8 cellular contexts compared by ENCODE assay signal in the genomic region with DNA sequence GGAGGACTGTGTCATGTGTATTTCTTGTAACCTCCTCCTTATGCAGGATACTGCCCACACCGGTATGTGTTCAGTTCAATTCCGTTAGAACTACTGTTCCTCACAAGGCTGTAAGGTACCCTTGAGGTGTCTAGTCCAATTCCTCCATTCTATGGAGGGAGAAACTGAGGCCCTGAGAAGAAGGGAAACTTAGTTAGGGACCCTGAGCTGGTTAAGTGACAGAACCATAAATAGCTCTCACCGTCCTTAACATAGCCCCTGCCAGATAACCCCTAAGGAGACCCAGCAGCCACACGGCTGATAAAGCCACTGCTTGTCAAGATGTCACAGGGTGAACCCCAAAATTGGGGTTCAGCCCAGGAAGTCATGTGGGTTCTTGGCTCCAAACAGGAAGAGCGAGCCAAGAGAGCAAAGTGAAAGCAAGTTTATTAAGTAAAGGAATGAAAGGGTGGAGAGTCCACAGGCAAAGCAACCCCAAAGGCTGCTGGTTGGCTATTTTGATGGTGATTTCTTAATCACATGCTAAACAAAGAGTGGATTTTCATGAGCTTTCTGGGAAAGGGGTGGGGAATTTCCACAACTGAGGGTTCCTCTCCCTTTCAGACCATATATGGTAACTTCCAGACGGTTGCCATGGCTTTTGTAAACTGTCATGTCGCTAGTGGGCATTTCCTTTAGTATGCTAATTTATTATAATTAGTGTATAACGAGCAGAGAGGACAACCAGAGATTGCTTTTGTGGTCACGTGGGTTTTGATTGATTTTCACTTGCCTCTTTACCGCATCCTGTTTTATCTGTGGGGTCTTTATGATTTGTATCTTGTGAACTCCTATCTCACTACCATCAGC.
DNase-seq lines count a peak whose midpoint lies in the region; ATAC-seq, FAIRE-seq and TF ChIP-seq lines count a peak whose summit lies in the region.

No MANE protein-coding gene starts in this region.

- ATAC-seq in GM18858 (IDR thresholded peaks at IDR 0.05; ENCODE audit: unreplicated experiment), result peak; percentile 81
- peak; percentile 82 for ATAC-seq in HG02943 (IDR thresholded peaks at IDR 0.05; ENCODE audit: low read depth, unreplicated experiment)

- no peak for FAIRE-seq in keratinocyte (lab: Jason Lieb, UNC)

- peak; percentile 40 for DNase-seq in T-helper 2 cell treated with Interferon-gamma antibody and Interleukin-4, amounts not matched to agents 5 μg/mL and 100 μg/mL, for 36 hours (ENCODE audit: low spot score)
- DNase-seq in keratinocyte (ENCODE audit: low read depth, low spot score) (no peak), nephron progenitor cell (no peak), GF-D8 (lab: John Stamatoyannopoulos, UW) (no peak)
- peak; percentile 52 for DNase-seq in stimulated activated CD4-positive, alpha-beta T cell treated with anti-CD3 and anti-CD28 coated beads, Interleukin-1b, Interleukin-23, amount 100 ng/mL, for 48 hours

- dilution Hi-C loops in keratinocyte (cut with MboI; ENCODE audit: extremely low pct_ligation_motif_present, low sequenced_read_pairs), result no loop called here

- no peaks in the 10 kb centered on the region for H3K9me1 ChIP-seq in keratinocyte (ENCODE audit: control insufficient read depth, extremely low read depth, insufficient read depth, low read length)

- H4K20me1 ChIP-seq in keratinocyte (ENCODE audit: control insufficient read depth, extremely low read depth, insufficient read depth, low read length), result no peaks in the 10 kb centered on the region

- H2AFZ ChIP-seq in keratinocyte (ENCODE audit: control insufficient read depth, low read length), result peak overlapping the region; percentile 92

- no peaks in the 10 kb centered on the region for H3K27me3 Mint-ChIP-seq in T-helper 2 cell treated with Interferon-gamma antibody and Interleukin-4, amounts not matched to agents 5 μg/mL and 100 μg/mL, for 36 hours (ENCODE audit: low read depth)
- no peaks in the 10 kb centered on the region for H3K27me3 Mint-ChIP-seq in brain
- H3K27me3 Mint-ChIP-seq in nephron progenitor cell (ENCODE audit: low read depth, poor library complexity), result peaks cover 8% of the 10 kb centered on the region

- peak overlapping the region; percentile 79 for H3K4me3 Mint-ChIP-seq in T-helper 2 cell treated with Interferon-gamma antibody and Interleukin-4, amounts not matched to agents 5 μg/mL and 100 μg/mL, for 36 hours
- H3K4me3 Mint-ChIP-seq in brain, result peak overlapping the region in 4 of 5 experiments; percentile 59 to 77 (median 66)
- H3K4me3 Mint-ChIP-seq in nephron progenitor cell, result no peak overlapping the region

- H3K9ac ChIP-seq in keratinocyte (ENCODE audit: control insufficient read depth, extremely low read depth, insufficient read depth, low read length), result peak overlapping the region; percentile 61

- H3K9me3 Mint-ChIP-seq in T-helper 2 cell treated with Interferon-gamma antibody and Interleukin-4, amounts not matched to agents 5 μg/mL and 100 μg/mL, for 36 hours, result peaks cover 4% of the 10 kb centered on the region
- H3K9me3 Mint-ChIP-seq in brain (peaks cover 0 to 3% (median 0%) of the 10 kb centered on the region in 5 experiments), nephron progenitor cell (no peaks in the 10 kb centered on the region)

- H3K4me3 ChIP-seq in keratinocyte (ENCODE audit: control insufficient read depth in 2 of 3, extremely low read depth in 1 of 3, insufficient read depth in 2 of 3, low read depth in 1 of 3, low read length in 3 of 3), result peak overlapping the region in 2 of 3 experiments; percentile 49 to 51

- peaks cover 10% of the 10 kb centered on the region for H3K4me1 ChIP-seq in keratinocyte (ENCODE audit: control insufficient read depth, extremely low read depth, insufficient read depth, low read length)

- TF ChIP-seq CTCF in brain (conservative IDR thresholded peaks at IDR 0.05), result no peak
- TF ChIP-seq CTCF in keratinocyte (optimal IDR thresholded peaks at IDR 0.05 in 1 of 3, IDR thresholded peaks at IDR 0.05 in 1 of 3, conservative IDR thresholded peaks at IDR 0.05 in 1 of 3; ENCODE audit: extremely low read depth in 1 of 3, insufficient read depth in 2 of 3, low read length in 3 of 3), result no peak
- no peak for TF ChIP-seq CTCF in nephron progenitor cell (IDR thresholded peaks at IDR 0.05)

- H3K79me2 ChIP-seq in keratinocyte (ENCODE audit: control insufficient read depth, insufficient read depth, low read length), result no peaks in the 10 kb centered on the region

- H3K4me2 ChIP-seq in keratinocyte (ENCODE audit: control insufficient read depth, extremely low read depth, insufficient read depth, low read depth, low read length), result peak overlapping the region; percentile 89

- H3K9me3 ChIP-seq in keratinocyte (ENCODE audit: control insufficient read depth, low read depth, low read length), result no peaks in the 10 kb centered on the region

- H3K27ac ChIP-seq in keratinocyte (ENCODE audit: control insufficient read depth, insufficient read depth, low read length), result peak overlapping the region; percentile 33

- H3K27ac Mint-ChIP-seq in T-helper 2 cell treated with Interferon-gamma antibody and Interleukin-4, amounts not matched to agents 5 μg/mL and 100 μg/mL, for 36 hours, result peak overlapping the region; percentile 90
- H3K27ac Mint-ChIP-seq in brain (peak overlapping the region; percentile 88 to 99 (median 96)), nephron progenitor cell (no peak overlapping the region)

- no peaks in the 10 kb centered on the region for H3K36me3 ChIP-seq in keratinocyte (ENCODE audit: control insufficient read depth in 2 of 2, extremely low read depth in 1 of 2, insufficient read depth in 2 of 2, low read length in 2 of 2)

- H3K36me3 Mint-ChIP-seq in T-helper 2 cell treated with Interferon-gamma antibody and Interleukin-4, amounts not matched to agents 5 μg/mL and 100 μg/mL, for 36 hours (ENCODE audit: low read depth), result peaks cover 5% of the 10 kb centered on the region
- H3K36me3 Mint-ChIP-seq in brain (no peaks in the 10 kb centered on the region), nephron progenitor cell (ENCODE audit: low read depth) (no peaks in the 10 kb centered on the region)

- no peaks in the 10 kb centered on the region for H3K27me3 ChIP-seq in keratinocyte (ENCODE audit: control insufficient read depth, extremely low read depth, insufficient read depth, low read length)

- peaks cover 21% of the 10 kb centered on the region for H3K4me1 Mint-ChIP-seq in T-helper 2 cell treated with Interferon-gamma antibody and Interleukin-4, amounts not matched to agents 5 μg/mL and 100 μg/mL, for 36 hours (ENCODE audit: low read depth)
- H3K4me1 Mint-ChIP-seq in brain (peaks cover 56% of the 10 kb centered on the region), nephron progenitor cell (peaks cover 36% of the 10 kb centered on the region)

Comparison
In these comparisons a context has a peak if more than half of its experiments do, and no peak if none do; other contexts are left out.
1. DNase-seq: peak in T-helper 2 cell treated with Interferon-gamma antibody and Interleukin-4, amounts not matched to agents 5 μg/mL and 100 μg/mL, for 36 hours (single experiment) and stimulated activated CD4-positive, alpha-beta T cell treated with anti-CD3 and anti-CD28 coated beads, Interleukin-1b, Interleukin-23, amount 100 ng/mL, for 48 hours (single experiment); none in keratinocyte (single experiment), nephron progenitor cell (single experiment) and GF-D8 (single experiment).